ENCODE assay signal across 8 cellular contexts in the genomic region with DNA sequence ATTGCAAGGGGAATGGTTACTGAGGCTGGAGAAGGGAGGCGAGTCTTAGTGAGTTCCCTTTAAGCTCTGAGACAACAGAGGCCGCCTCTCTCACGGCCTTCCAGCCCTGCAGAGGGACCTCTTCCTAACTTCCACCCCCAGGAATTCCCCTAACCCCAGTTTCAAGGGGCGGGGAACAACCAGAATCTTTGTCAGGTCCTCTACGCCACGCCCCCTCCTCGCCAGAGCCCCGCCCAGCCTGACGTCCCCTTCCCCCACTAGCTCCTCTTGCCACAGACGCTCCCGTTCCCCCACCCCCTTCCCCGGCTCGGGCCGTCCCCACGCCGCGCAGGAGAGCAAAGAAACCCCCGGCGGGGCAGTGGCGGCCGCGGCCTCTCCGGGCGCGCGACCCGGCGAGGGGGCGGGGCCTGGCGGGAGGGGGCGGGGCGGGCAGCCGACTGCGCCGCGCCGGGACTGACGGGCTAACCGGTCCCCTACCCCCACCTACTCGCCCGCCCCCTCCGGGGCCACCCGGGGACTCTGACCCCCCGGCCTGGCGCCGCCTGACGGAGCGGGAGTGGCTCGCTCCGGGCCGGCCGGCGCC.
DNase-seq lines count a peak whose midpoint lies in the region; ATAC-seq and TF ChIP-seq lines count a peak whose summit lies in the region.

No MANE protein-coding gene starts in this region.

- ATAC-seq in GM21576 (IDR thresholded peaks at IDR 0.05; ENCODE audit: unreplicated experiment) (peak; percentile 52), RWPE2 (ENCODE audit: low read depth) (peak; percentile 52)
- peak; percentile 83 for ATAC-seq in stimulated activated naive CD8-positive, alpha-beta T cell treated with anti-CD3 and anti-CD28 coated beads, Interleukin-15, Interleukin-2, amounts not matched to agents 100 U/mL and 50 U/mL, for 24 hours

- peak overlapping the region; percentile 99 for H3K4me3 ChIP-seq in RWPE2 (ENCODE audit: severe bottlenecking)

- no peaks in the 10 kb centered on the region for H3K9me3 ChIP-seq in RWPE2 (ENCODE audit: severe bottlenecking)

- H3K27me3 ChIP-seq in RWPE2 (ENCODE audit: insufficient read depth, poor library complexity, severe bottlenecking): no peaks in the 10 kb centered on the region

- H3K27me3 Mint-ChIP-seq in nephron progenitor cell (ENCODE audit: low read depth, poor library complexity): no peaks in the 10 kb centered on the region

- no peak for TF ChIP-seq CTCF in RWPE2 (IDR thresholded peaks at IDR 0.05; ENCODE audit: poor library complexity, severe bottlenecking)
- no peak for TF ChIP-seq CTCF in nephron progenitor cell (IDR thresholded peaks at IDR 0.05)

- peaks cover 16% of the 10 kb centered on the region for H3K36me3 ChIP-seq in RWPE2 (ENCODE audit: low read depth)

- H3K4me3 Mint-ChIP-seq in nephron progenitor cell: peak overlapping the region; percentile 89

- peaks cover 6% of the 10 kb centered on the region for H3K36me3 Mint-ChIP-seq in nephron progenitor cell (ENCODE audit: low read depth)

- H3K9me3 Mint-ChIP-seq in nephron progenitor cell: no peaks in the 10 kb centered on the region

- peaks cover 44% of the 10 kb centered on the region for H3K4me1 ChIP-seq in RWPE2 (ENCODE audit: insufficient read depth, poor library complexity, severe bottlenecking)

- H3K4me1 Mint-ChIP-seq in nephron progenitor cell: peaks cover 37% of the 10 kb centered on the region

- H3K27ac Mint-ChIP-seq in nephron progenitor cell: peak overlapping the region; percentile 52

- H3K27ac ChIP-seq in RWPE2 (ENCODE audit: poor library complexity, severe bottlenecking): peak overlapping the region; percentile 95

- DNase-seq in DMS153 (lab: John Stamatoyannopoulos, UW) (peak; percentile 41), KBM-7 (peak; percentile 89), RWPE2 (ENCODE audit: low spot score) (peak; percentile 90), fibroblast of the conjunctiva (ENCODE audit: low read depth) (peak; percentile 81), nephron progenitor cell (peak; percentile 97)
- DNase-seq in activated effector memory CD4-positive, alpha-beta T cell treated with Interleukin-2 at 50 U/mL for 16 hours: peak; percentile 85
- peak; percentile 97 for DNase-seq in stimulated activated naive CD8-positive, alpha-beta T cell treated with anti-CD3 and anti-CD28 coated beads, Interleukin-15, Interleukin-2, amounts not matched to agents 100 U/mL and 50 U/mL, for 24 hours

- in situ Hi-C loops in KBM-7 (cut with MboI; ENCODE audit: low pct_unique_long_range_greater_than_20kb, low sequenced_read_pairs): no loop called here

Comparison
In these comparisons a context has a peak if more than half of its experiments do, and no peak if none do; other contexts are left out.
1. Peak in every context shown above with its lines: DNase-seq, ATAC-seq, H3K4me3 ChIP-seq and H3K27ac ChIP-seq.
2. DNase-seq: peak in every context shown above with its lines; median percentile 97 in nephron progenitor cell; 97 in stimulated activated naive CD8-positive, alpha-beta T cell treated with anti-CD3 and anti-CD28 coated beads, Interleukin-15, Interleukin-2, amounts not matched to agents 100 U/mL and 50 U/mL, for 24 hours; 90 in RWPE2; 89 in KBM-7; 85 in activated effector memory CD4-positive, alpha-beta T cell treated with Interleukin-2 at 50 U/mL for 16 hours; 81 in fibroblast of the conjunctiva; 41 in DMS153.